In the genomic region with DNA sequence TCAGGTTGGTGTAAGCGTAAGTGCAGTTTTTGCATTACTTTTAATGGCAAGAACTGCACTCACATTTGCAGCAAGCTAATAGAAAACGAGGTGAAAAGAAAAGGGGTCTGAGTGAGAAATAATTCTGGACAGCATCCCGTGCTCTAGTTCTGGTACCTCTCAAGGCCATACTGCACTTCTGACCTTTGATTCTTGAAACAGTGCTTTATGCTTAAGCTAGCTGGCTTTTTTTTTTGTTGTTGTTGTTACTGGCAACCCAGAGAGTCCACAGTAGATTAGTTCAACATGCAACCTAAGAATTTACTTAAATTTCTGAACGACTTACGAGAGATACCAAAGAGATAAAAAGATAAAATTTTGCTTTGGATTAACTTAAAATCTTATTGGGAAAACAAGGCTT, we compare ENCODE assay signal across 21 cellular contexts.
"Had no signal": no experiment of that assay in that cellular context is flagged by ENCODE, and none has a peak within 500 bp of the region (broad histone marks: within the 10 kb centered on the region; RNA-seq: fewer than 3 reads in every experiment).

No MANE protein-coding gene starts in this region.

- H3K4me3 Mint-ChIP-seq: endodermal cell; immature natural killer cell; naive thymus-derived CD8-positive, alpha-beta T cell; stimulated activated memory B cell treated with anti-CD40 and anti-IgM and Interleukin-4, amounts not matched to agents 10 μg/mL and 1 μg/mL and 100 μg/mL, for 72 hours; stimulated activated naive CD8-positive, alpha-beta T cell treated with anti-CD3 and anti-CD28 coated beads, Interleukin-15, Interleukin-2, amounts not matched to agents 100 ng/mL and 50 ng/mL, for 24 hours had no signal

- DNase-seq: effector CD4-positive, alpha-beta T cell; endodermal cell; erythroblast; immature natural killer cell; kidney; left cardiac atrium; mesendoderm; naive thymus-derived CD8-positive, alpha-beta T cell; spleen; stimulated activated CD4-positive, alpha-beta T cell treated with anti-CD3 and anti-CD28 coated beads, Interleukin-15, amount 100 ng/mL, for 24 hours; stimulated activated CD4-positive, alpha-beta T cell treated with anti-CD3 and anti-CD28 coated beads, Interleukin-1b, Interleukin-23, amount 100 ng/mL, for 48 hours; stimulated activated CD4-positive, alpha-beta T cell treated with anti-CD3 and anti-CD28 coated beads, Interleukin-4, amount 100 ng/mL, for 24 hours; tibial artery; uterus had no signal

- H3K27ac Mint-ChIP-seq: endodermal cell; immature natural killer cell; naive thymus-derived CD8-positive, alpha-beta T cell; stimulated activated memory B cell treated with anti-CD40 and anti-IgM and Interleukin-4, amounts not matched to agents 10 μg/mL and 1 μg/mL and 100 μg/mL, for 72 hours; stimulated activated naive CD8-positive, alpha-beta T cell treated with anti-CD3 and anti-CD28 coated beads, Interleukin-15, Interleukin-2, amounts not matched to agents 100 ng/mL and 50 ng/mL, for 24 hours had no signal

- H3K27ac ChIP-seq: coronary artery, gastroesophageal sphincter, neutrophil, right atrium auricular region, spleen, tibial artery, upper lobe of left lung, uterus had no signal

- H3K9me3 ChIP-seq: gastroesophageal sphincter, neutrophil, right atrium auricular region, spleen, tibial artery, upper lobe of left lung, uterus had no signal

- H3K4me1 ChIP-seq: gastroesophageal sphincter, right atrium auricular region, spleen, tibial artery, upper lobe of left lung, uterus had no signal

- H3K36me3 Mint-ChIP-seq: immature natural killer cell; stimulated activated memory B cell treated with anti-CD40 and anti-IgM and Interleukin-4, amounts not matched to agents 10 μg/mL and 1 μg/mL and 100 μg/mL, for 72 hours had no signal

- H3K27me3 Mint-ChIP-seq: stimulated activated memory B cell treated with anti-CD40 and anti-IgM and Interleukin-4, amounts not matched to agents 10 μg/mL and 1 μg/mL and 100 μg/mL, for 72 hours; stimulated activated naive CD8-positive, alpha-beta T cell treated with anti-CD3 and anti-CD28 coated beads, Interleukin-15, Interleukin-2, amounts not matched to agents 100 ng/mL and 50 ng/mL, for 24 hours had no signal

- H3K27me3 ChIP-seq: gastroesophageal sphincter, neutrophil, right atrium auricular region, spleen, tibial artery, upper lobe of left lung, uterus had no signal

- H3K4me1 Mint-ChIP-seq: immature natural killer cell; naive thymus-derived CD8-positive, alpha-beta T cell; stimulated activated memory B cell treated with anti-CD40 and anti-IgM and Interleukin-4, amounts not matched to agents 10 μg/mL and 1 μg/mL and 100 μg/mL, for 72 hours had no signal

- H3K9me3 Mint-ChIP-seq: stimulated activated memory B cell treated with anti-CD40 and anti-IgM and Interleukin-4, amounts not matched to agents 10 μg/mL and 1 μg/mL and 100 μg/mL, for 72 hours; stimulated activated naive CD8-positive, alpha-beta T cell treated with anti-CD3 and anti-CD28 coated beads, Interleukin-15, Interleukin-2, amounts not matched to agents 100 ng/mL and 50 ng/mL, for 24 hours had no signal
